2 cellular contexts compared by ENCODE assay signal in the genomic region with DNA sequence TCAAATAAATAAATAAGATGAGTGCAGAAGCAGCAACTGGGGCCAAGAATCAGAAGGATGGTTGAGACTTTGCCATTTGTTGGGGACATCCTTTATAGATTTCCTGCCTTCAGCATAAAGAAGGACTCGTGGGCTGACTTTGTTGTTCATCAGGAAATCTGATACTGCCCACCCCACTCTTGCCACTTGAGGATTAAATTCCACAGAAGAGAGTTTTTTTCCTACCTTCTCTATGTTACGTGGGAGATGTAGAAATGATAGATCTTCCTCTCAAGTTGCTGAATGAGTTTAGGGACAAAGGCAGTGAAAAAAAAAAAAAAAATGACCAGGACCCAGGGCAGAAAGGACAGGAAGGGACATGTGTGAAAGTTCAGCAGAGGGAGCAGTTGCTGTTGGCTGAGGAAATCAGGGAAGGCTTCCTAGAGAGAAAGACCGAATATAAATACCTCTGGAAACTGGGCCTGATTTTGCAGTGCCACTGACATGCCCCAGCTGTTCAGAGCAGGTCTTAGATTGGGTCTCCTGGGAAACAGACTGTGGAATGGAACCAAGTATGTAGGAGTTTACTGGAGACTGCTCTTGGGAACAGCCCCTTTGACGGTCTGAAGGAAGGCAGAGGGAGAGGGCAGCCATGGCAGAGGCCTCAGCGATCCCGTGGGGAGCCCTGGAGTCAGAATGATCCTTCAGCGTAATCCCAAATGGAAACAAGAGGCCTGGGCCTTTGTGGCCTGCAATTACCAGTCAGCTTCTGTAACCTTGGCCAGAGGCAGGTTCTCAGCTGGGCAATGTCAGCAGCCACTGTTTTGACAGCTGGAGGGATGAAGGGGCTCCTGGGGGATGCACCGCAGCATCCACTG.
TF ChIP-seq lines count a peak whose summit lies in the region.

No MANE protein-coding gene starts in this region.

TF ChIP-seq in GM23338, 12 proteins besides CTCF, POLR2A, EP300 and RAD21 (continued from another document):
- no peak for TF ChIP-seq EZH2phosphoT487 (IDR thresholded peaks at IDR 0.05; ENCODE audit: unreplicated experiment)
- no peak for TF ChIP-seq CREB1 (CRISPR knock-in tag; IDR thresholded peaks at IDR 0.05; ENCODE audit: low read depth)
- TF ChIP-seq, protein P1, sequence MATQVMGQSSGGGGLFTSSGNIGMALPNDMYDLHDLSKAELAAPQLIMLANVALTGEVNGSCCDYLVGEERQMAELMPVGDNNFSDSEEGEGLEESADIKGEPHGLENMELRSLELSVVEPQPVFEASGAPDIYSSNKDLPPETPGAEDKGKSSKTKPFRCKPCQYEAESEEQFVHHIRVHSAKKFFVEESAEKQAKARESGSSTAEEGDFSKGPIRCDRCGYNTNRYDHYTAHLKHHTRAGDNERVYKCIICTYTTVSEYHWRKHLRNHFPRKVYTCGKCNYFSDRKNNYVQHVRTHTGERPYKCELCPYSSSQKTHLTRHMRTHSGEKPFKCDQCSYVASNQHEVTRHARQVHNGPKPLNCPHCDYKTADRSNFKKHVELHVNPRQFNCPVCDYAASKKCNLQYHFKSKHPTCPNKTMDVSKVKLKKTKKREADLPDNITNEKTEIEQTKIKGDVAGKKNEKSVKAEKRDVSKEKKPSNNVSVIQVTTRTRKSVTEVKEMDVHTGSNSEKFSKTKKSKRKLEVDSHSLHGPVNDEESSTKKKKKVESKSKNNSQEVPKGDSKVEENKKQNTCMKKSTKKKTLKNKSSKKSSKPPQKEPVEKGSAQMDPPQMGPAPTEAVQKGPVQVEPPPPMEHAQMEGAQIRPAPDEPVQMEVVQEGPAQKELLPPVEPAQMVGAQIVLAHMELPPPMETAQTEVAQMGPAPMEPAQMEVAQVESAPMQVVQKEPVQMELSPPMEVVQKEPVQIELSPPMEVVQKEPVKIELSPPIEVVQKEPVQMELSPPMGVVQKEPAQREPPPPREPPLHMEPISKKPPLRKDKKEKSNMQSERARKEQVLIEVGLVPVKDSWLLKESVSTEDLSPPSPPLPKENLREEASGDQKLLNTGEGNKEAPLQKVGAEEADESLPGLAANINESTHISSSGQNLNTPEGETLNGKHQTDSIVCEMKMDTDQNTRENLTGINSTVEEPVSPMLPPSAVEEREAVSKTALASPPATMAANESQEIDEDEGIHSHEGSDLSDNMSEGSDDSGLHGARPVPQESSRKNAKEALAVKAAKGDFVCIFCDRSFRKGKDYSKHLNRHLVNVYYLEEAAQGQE (IDR thresholded peaks at IDR 0.05; ENCODE audit: unreplicated experiment), result no peak
- TF ChIP-seq JUNB (IDR thresholded peaks at IDR 0.05; ENCODE audit: unreplicated experiment), result no peak
- TF ChIP-seq ETS1 (IDR thresholded peaks at IDR 0.05), result no peak

TF ChIP-seq in H1, 55 proteins besides CTCF, POLR2A, EP300 and RAD21 (continued from another document):
- no peak for TF ChIP-seq CHD7 (IDR thresholded peaks at IDR 0.05; ENCODE audit: insufficient replicate concordance, low read length)
- no peak for TF ChIP-seq CEBPB (IDR thresholded peaks at IDR 0.05; ENCODE audit: low read depth, low read length)
